In genomic region chr20:62704341-62704948, GRCh38 we compare ENCODE assay signal across 9 cellular contexts. TPM values are rescaled to one million over a fixed set of nuclear protein-coding genes. Genes with fewer than 3 reads are reported as not detected.
A peak's percentile ranks its signal among the peaks of the same experiment; 100 is the strongest.
DNase-seq lines count a peak whose midpoint lies in the region; ATAC-seq and TF ChIP-seq lines count a peak whose summit lies in the region.
"Had no signal": no experiment of that assay in that cellular context is flagged by ENCODE, and none has a peak within 500 bp of the region (broad histone marks: within the 10 kb centered on the region; RNA-seq: fewer than 3 reads in every experiment).

No MANE protein-coding gene starts in this region.

- no peaks in the 10 kb centered on the region for H4K20me1 ChIP-seq in OCI-LY7 (ENCODE audit: insufficient read depth, low read length)

- no peaks in the 10 kb centered on the region for H3K79me2 ChIP-seq in OCI-LY7 (ENCODE audit: insufficient read depth, low read depth, low read length)

- no peaks in the 10 kb centered on the region for H3K4me1 ChIP-seq in OCI-LY7 (ENCODE audit: insufficient read depth, low read length, poor library complexity, severe bottlenecking)

- H3K4me3 ChIP-seq in epithelial cell of proximal tubule (ENCODE audit: low read depth, low read length) (no peak overlapping the region), OCI-LY7 (ENCODE audit: low read depth, low read length, poor library complexity, severe bottlenecking) (no peak overlapping the region)

- CTCF ChIA-PET in HEK293T (lab: Yijun Ruan, JAX) = no interaction called here
- CTCF ChIA-PET in OCI-LY7 (lab: Charles Lee; ENCODE audit: unreplicated experiment) = no interaction called here

- H3K4me3 Mint-ChIP-seq in osteocyte (ENCODE audit: unreplicated experiment) = no peak overlapping the region

- intact Hi-C loops in OCI-LY7 (cut with micrococcal nuclease; ENCODE audit: unreplicated experiment) = no loop called here

- H3K27ac ChIP-seq in OCI-LY7 (ENCODE audit: low read depth, low read length, poor library complexity, severe bottlenecking) = no peak overlapping the region
- H3K27ac ChIP-seq: KMS-11 had no signal

- no peaks in the 10 kb centered on the region for H3K36me3 ChIP-seq in OCI-LY7 (ENCODE audit: insufficient read depth, low read length)

- no TSS peak for BruUV-seq in OCI-LY7 (replicated peaks; lab: Mats Ljungman, UMichigan)

- POLR2A ChIA-PET in HEK293T (lab: Yijun Ruan, JAX) (no interaction called here), OCI-LY7 (lab: Charles Lee) (no interaction called here)

- no peaks in the 10 kb centered on the region for H3K9me3 ChIP-seq in OCI-LY7 (ENCODE audit: low read length)

- H2AFZ ChIP-seq in OCI-LY7 (ENCODE audit: low read length) = no peak overlapping the region

- no peaks in the 10 kb centered on the region for H3K9me3 Mint-ChIP-seq in osteocyte (ENCODE audit: unreplicated experiment)

- H3K4me2 ChIP-seq in OCI-LY7 (ENCODE audit: low read length) = no peak overlapping the region
- H3K4me2 ChIP-seq: KMS-11 had no signal

- DNase-seq in HEK293T (ENCODE audit: extremely low spot score) = peak; percentile 32
- DNase-seq in NCI-H526 treated with DMSO at 0.1 percent for 48 hours (lab: John Stamatoyannopoulos, UW) = peak; percentile 49
- DNase-seq in epithelial cell of proximal tubule (ENCODE audit: low read depth) = peak; percentile 22
- peak; percentile 95 for DNase-seq in osteocyte (ENCODE audit: extremely low spot score, unreplicated experiment)
- DNase-seq in activated naive CD4-positive, alpha-beta T cell treated with anti-CD3 and anti-CD28 coated beads, Interleukin-2, amount 50 U/mL, for 16 hours = no peak
- DNase-seq in stimulated activated naive CD8-positive, alpha-beta T cell treated with anti-CD3 and anti-CD28 coated beads, Interleukin-15, Interleukin-2, amounts not matched to agents 100 U/mL and 50 U/mL, for 24 hours = no peak
- no peak for DNase-seq in OCI-LY7 (ENCODE audit: low spot score)

- no peaks in the 10 kb centered on the region for H3K36me3 Mint-ChIP-seq in osteocyte (ENCODE audit: unreplicated experiment)

- H3K9me2 ChIP-seq in OCI-LY7 (ENCODE audit: insufficient read depth, low read length) = no peaks in the 10 kb centered on the region

- peaks cover 26% of the 10 kb centered on the region for H3K4me1 Mint-ChIP-seq in osteocyte (ENCODE audit: unreplicated experiment)

- ATAC-seq in stimulated activated naive CD8-positive, alpha-beta T cell treated with anti-CD3 and anti-CD28 coated beads, Interleukin-15, Interleukin-2, amounts not matched to agents 100 U/mL and 50 U/mL, for 24 hours = no peak
- no peak for ATAC-seq in HG02588 (IDR thresholded peaks at IDR 0.05; ENCODE audit: unreplicated experiment)

- TF ChIP-seq CTCF in epithelial cell of proximal tubule (conservative IDR thresholded peaks at IDR 0.05; ENCODE audit: low read depth, low read length) (no peak), osteocyte (IDR thresholded peaks at IDR 0.05) (no peak), OCI-LY7 (conservative IDR thresholded peaks at IDR 0.05; ENCODE audit: low read length) (no peak)

- H3K27ac Mint-ChIP-seq in osteocyte (ENCODE audit: unreplicated experiment) = peak overlapping the region; percentile 41

- peaks cover 4% of the 10 kb centered on the region for H3K27me3 Mint-ChIP-seq in osteocyte (ENCODE audit: unreplicated experiment)

TF ChIP-seq in HEK293T, 16 proteins besides CTCF, POLR2A, EP300 and RAD21:
- TF ChIP-seq ELF4 (IDR thresholded peaks at IDR 0.05) = no peak
- TF ChIP-seq FOXK2 (IDR thresholded peaks at IDR 0.05) = no peak
- no peak for TF ChIP-seq SP1 (IDR thresholded peaks at IDR 0.05)
- TF ChIP-seq TARDBP (IDR thresholded peaks at IDR 0.05) = no peak
- no peak for TF ChIP-seq SUZ12 (IDR thresholded peaks at IDR 0.05)
- no peak for TF ChIP-seq ARNT (IDR thresholded peaks at IDR 0.05)
- TF ChIP-seq LEF1 (IDR thresholded peaks at IDR 0.05; ENCODE audit: borderline replicate concordance) = no peak
- no peak for TF ChIP-seq CTBP1 (IDR thresholded peaks at IDR 0.05; ENCODE audit: borderline replicate concordance)
- TF ChIP-seq FOXA1 (IDR thresholded peaks at IDR 0.05) = no peak
- TF ChIP-seq FOXM1 (IDR thresholded peaks at IDR 0.05; ENCODE audit: borderline replicate concordance) = no peak
- TF ChIP-seq HDGF (IDR thresholded peaks at IDR 0.05; ENCODE audit: borderline replicate concordance) = no peak
- TF ChIP-seq BHLHE40 (IDR thresholded peaks at IDR 0.05; ENCODE audit: borderline replicate concordance) = no peak
- TF ChIP-seq, protein P1, sequence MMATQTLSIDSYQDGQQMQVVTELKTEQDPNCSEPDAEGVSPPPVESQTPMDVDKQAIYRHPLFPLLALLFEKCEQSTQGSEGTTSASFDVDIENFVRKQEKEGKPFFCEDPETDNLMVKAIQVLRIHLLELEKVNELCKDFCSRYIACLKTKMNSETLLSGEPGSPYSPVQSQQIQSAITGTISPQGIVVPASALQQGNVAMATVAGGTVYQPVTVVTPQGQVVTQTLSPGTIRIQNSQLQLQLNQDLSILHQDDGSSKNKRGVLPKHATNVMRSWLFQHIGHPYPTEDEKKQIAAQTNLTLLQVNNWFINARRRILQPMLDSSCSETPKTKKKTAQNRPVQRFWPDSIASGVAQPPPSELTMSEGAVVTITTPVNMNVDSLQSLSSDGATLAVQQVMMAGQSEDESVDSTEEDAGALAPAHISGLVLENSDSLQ (IDR thresholded peaks at IDR 0.05) = no peak
- TF ChIP-seq NFRKB (IDR thresholded peaks at IDR 0.05) = no peak
- TF ChIP-seq ZNF384 (IDR thresholded peaks at IDR 0.05) = no peak
- TF ChIP-seq L3MBTL2 (conservative IDR thresholded peaks at IDR 0.05) = no peak

RNA-seq across cellular contexts. Expression of gene NTSR1, which starts 4.2 kb away (rescaled TPM):
- total RNA-seq in epithelial cell of proximal tubule = 0.29 TPM in 1 of 2 replicates, not detected in the other
- 0.11 and 0.16 TPM in 2 replicates for total RNA-seq in osteocyte
- total RNA-seq in OCI-LY7 (2014; rRNA removed; shearing (Covaris generic)) = not detected in 2 replicates
- total RNA-seq in OCI-LY7 (2022) = not detected in 2 replicates

Comparison
In these comparisons a context has a peak if more than half of its experiments do, and no peak if none do; other contexts are left out.
1. DNase-seq: peak in HEK293T (single experiment), NCI-H526 treated with DMSO at 0.1 percent for 48 hours (single experiment), epithelial cell of proximal tubule (single experiment) and osteocyte (single experiment); none in activated naive CD4-positive, alpha-beta T cell treated with anti-CD3 and anti-CD28 coated beads, Interleukin-2, amount 50 U/mL, for 16 hours (single experiment), stimulated activated naive CD8-positive, alpha-beta T cell treated with anti-CD3 and anti-CD28 coated beads, Interleukin-15, Interleukin-2, amounts not matched to agents 100 U/mL and 50 U/mL, for 24 hours (single experiment) and OCI-LY7 (single experiment).